In genomic region chr5:16508730-16509531, GRCh38 we compare ENCODE assay signal across 9 cellular contexts. TPM values are rescaled to one million over a fixed set of nuclear protein-coding genes. Genes with fewer than 3 reads are reported as not detected.
A peak's percentile ranks its signal among the peaks of the same experiment; 100 is the strongest.
DNase-seq lines count a peak whose midpoint lies in the region; ATAC-seq, FAIRE-seq and TF ChIP-seq lines count a peak whose summit lies in the region.
"Had no signal": no experiment of that assay in that cellular context is flagged by ENCODE, and none has a peak within 500 bp of the region (broad histone marks: within the 10 kb centered on the region; RNA-seq: fewer than 3 reads in every experiment).

No MANE protein-coding gene starts in this region.

- H3K27me3 ChIP-seq in foreskin keratinocyte (no peaks in the 10 kb centered on the region), pancreas (no peaks in the 10 kb centered on the region)
- H3K27me3 ChIP-seq: dorsolateral prefrontal cortex had no signal

- ATAC-seq in foreskin keratinocyte = peak; percentile 96
- ATAC-seq in pancreas = peak; percentile 80 to 94 (median 90)
- ATAC-seq in GM18867 (IDR thresholded peaks at IDR 0.05; ENCODE audit: unreplicated experiment) = no peak

- intact Hi-C loops in pancreas (cut with DNase I) = no loop called here

- WGBS in pancreas, 2 donors = 16 to 21% methylated on average over 15 of the region's 15 CpGs

- H3K4me3 ChIP-seq in pancreas = peak overlapping the region in 2 of 4 donors; percentile 29 to 34

- FAIRE-seq in pancreas (lab: Jason Lieb, UNC) = no peak

- H3K9me3 ChIP-seq in pancreas = no peaks in the 10 kb centered on the region

- peak; percentile 15 for DNase-seq in DMS79 (lab: John Stamatoyannopoulos, UW)
- peak; percentile 87 for DNase-seq in NOMO-1 treated with dmso at 0.1 percent for 144 hours (lab: John Stamatoyannopoulos, UW; ENCODE audit: unreplicated experiment)
- DNase-seq in foreskin keratinocyte = peak in 1 of 2 donors; percentile 80
- DNase-seq in pancreas = peak; percentile 71 to 91 (median 88)
- DNase-seq in HuH-7 (ENCODE audit: low spot score) = no peak
- no peak for DNase-seq in stimulated activated naive CD4-positive, alpha-beta T cell (lab: John Stamatoyannopoulos, UW)
- DNase-seq in activated CD4-positive, alpha-beta T cell treated with anti-CD3 and anti-CD28 coated beads, Interleukin-2, amount 50 U/mL, for 48 hours = no peak

- H3K4me1 ChIP-seq in foreskin keratinocyte (peaks cover 26% of the 10 kb centered on the region), pancreas (peaks cover under 1 to 5% (median 3%) of the 10 kb centered on the region in 3 donors)

- H3K36me3 ChIP-seq in pancreas = no peaks in the 10 kb centered on the region

- peak; percentile 19 for TF ChIP-seq CTCF in foreskin keratinocyte (conservative IDR thresholded peaks at IDR 0.05)
- no peak for TF ChIP-seq CTCF in pancreas (IDR thresholded peaks at IDR 0.05)

- peak overlapping the region; percentile 33 for H3K27ac ChIP-seq in foreskin keratinocyte
- H3K27ac ChIP-seq in pancreas = peak overlapping the region; percentile 67 to 95 (median 86)

RNA-seq across cellular contexts. Expression of gene ZNF622, which starts 43.3 kb away (rescaled TPM):
- total RNA-seq in foreskin keratinocyte (35.8 and 38.7 TPM in 2 replicates), pancreas (10 to 100 TPM; 23.6 to 52.1 (median 33.1) TPM)
- polyA plus RNA-seq in foreskin keratinocyte (31.9 and 34.5 TPM in 2 replicates), pancreas (10 to 100 TPM; 19.3 to 21.3 TPM)

Comparison
In these comparisons a context has a peak if more than half of its experiments do, and no peak if none do; other contexts are left out.
1. DNase-seq: peak in DMS79 (single experiment), NOMO-1 treated with dmso at 0.1 percent for 144 hours (single experiment) and pancreas (6 of 6); none in HuH-7 (single experiment), stimulated activated naive CD4-positive, alpha-beta T cell (0 of 6) and activated CD4-positive, alpha-beta T cell treated with anti-CD3 and anti-CD28 coated beads, Interleukin-2, amount 50 U/mL, for 48 hours (0 of 2).